In genomic region chr1:143610196-143610595, GRCh38 we compare ENCODE assay signal across 33 cellular contexts.
"Had no signal": no experiment of that assay in that cellular context is flagged by ENCODE, and none has a peak within 500 bp of the region (broad histone marks: within the 10 kb centered on the region; RNA-seq: fewer than 3 reads in every experiment).

No MANE protein-coding gene starts in this region.

- H3K27ac ChIP-seq: adrenal gland, ascending aorta, body of pancreas, brain microvascular endothelial cell, breast epithelium, cardiac muscle cell had no signal

- H3K4me1 ChIP-seq: adrenal gland, ascending aorta, body of pancreas, breast epithelium had no signal

- H3K27me3 ChIP-seq: adrenal gland, ascending aorta, body of pancreas, brain microvascular endothelial cell, breast epithelium, cardiac muscle cell had no signal

- H3K36me3 ChIP-seq: adrenal gland, ascending aorta, brain microvascular endothelial cell, breast epithelium, cardiac muscle cell had no signal

- ATAC-seq: activated naive CD4-positive, alpha-beta T cell treated with anti-CD3 and anti-CD28 coated beads, Interleukin-2, amount 50 U/mL, for 72 hours; activated naive CD8-positive, alpha-beta T cell treated with anti-CD3 and anti-CD28 coated beads, Interleukin-2, amount 50 U/mL, for 24 hours; activated T-cell treated with anti-CD3 and anti-CD28 coated beads, Interleukin-2, amount 50 U/mL, for 4 hours; activated T-cell treated with anti-CD3 and anti-CD28 coated beads, Interleukin-2, amount 50 U/mL, for 72 hours; activated T-helper 17 cell treated with anti-CD3 and anti-CD28 coated beads, Interleukin-2, amount 50 U/mL, for 72 hours; body of pancreas had no signal

- H3K4me3 ChIP-seq: adrenal gland, ascending aorta, body of pancreas, breast epithelium, cardiac muscle cell had no signal

- DNase-seq: activated effector memory CD4-positive, alpha-beta T cell treated with anti-CD3 and anti-CD28 coated beads, Interleukin-2, amount 50 U/mL, for 16 hours; activated effector memory CD4-positive, alpha-beta T cell treated with Interleukin-2 at 50 U/mL for 16 hours; activated gamma-delta T cell; activated gamma-delta T cell treated with Interleukin-2 at 50 U/mL for 16 hours; activated naive CD4-positive, alpha-beta T cell; activated naive CD4-positive, alpha-beta T cell treated with anti-CD3 and anti-CD28 coated beads for 36 hours; activated naive CD4-positive, alpha-beta T cell treated with anti-CD3 and anti-CD28 coated beads, Interleukin-2, amount 10 ng/mL, durations not matched to agents 7 days and 5 days; activated naive CD4-positive, alpha-beta T cell treated with anti-CD3 and anti-CD28 coated beads, Interleukin-2, amount 50 U/mL, for 16 hours; activated naive CD4-positive, alpha-beta T cell treated with Interleukin-2 at 50 U/mL for 16 hours; activated naive CD8-positive, alpha-beta T cell treated with anti-CD3 and anti-CD28 coated beads for 36 hours; activated naive CD8-positive, alpha-beta T cell treated with anti-CD3 and anti-CD28 coated beads, Interleukin-2, amount 10 ng/mL, durations not matched to agents 7 days and 5 days; activated naive CD8-positive, alpha-beta T cell treated with anti-CD3 and anti-CD28 coated beads, Interleukin-2, amount 50 U/mL, for 24 hours; activated T-cell treated with anti-CD3 and anti-CD28 coated beads, Interleukin-2, amount 50 U/mL, for 24 hours; activated T-cell treated with anti-CD3 and anti-CD28 coated beads, Interleukin-2, amount 50 U/mL, for 4 hours; activated T-cell treated with anti-CD3 and anti-CD28 coated beads, Interleukin-2, amount 50 U/mL, for 48 hours; activated T-cell treated with anti-CD3 and anti-CD28 coated beads, Interleukin-2, amount 50 U/mL, for 72 hours; adrenal gland; amniotic stem cell; amygdala; anterior cingulate cortex; aorta; body of pancreas; brain microvascular endothelial cell; caudate nucleus; central memory CD4-positive, alpha-beta T cell; cerebellar nuclear complex had no signal

- FAIRE-seq: astrocyte, bronchial epithelial cell had no signal

- H3K9me3 ChIP-seq: adrenal gland, ascending aorta, body of pancreas, breast epithelium had no signal
